In genomic region chr6:158768396-158768795, GRCh38 we compare ENCODE assay signal across 21 cellular contexts. TPM values are rescaled to one million over a fixed set of nuclear protein-coding genes. Genes with fewer than 3 reads are reported as not detected.
DNase-seq lines count a peak whose midpoint lies in the region; ATAC-seq and TF ChIP-seq lines count a peak whose summit lies in the region.
"Had no signal": no experiment of that assay in that cellular context is flagged by ENCODE, and none has a peak within 500 bp of the region (broad histone marks: within the 10 kb centered on the region; RNA-seq: fewer than 3 reads in every experiment).

No MANE protein-coding gene starts in this region.

- H3K27me3 ChIP-seq in mammary epithelial cell (ENCODE audit: insufficient read depth, low read length), result no peaks in the 10 kb centered on the region
- no peaks in the 10 kb centered on the region for H3K27me3 ChIP-seq in smooth muscle cell (ENCODE audit: low read depth)
- H3K27me3 ChIP-seq: testis had no signal

- no peak for TF ChIP-seq CTCF in MCF 10A (IDR thresholded peaks at IDR 0.05; ENCODE audit: unreplicated experiment)
- no peak for TF ChIP-seq CTCF in mammary epithelial cell (conservative IDR thresholded peaks at IDR 0.05 in 1 of 2, IDR thresholded peaks at IDR 0.05 in 1 of 2; ENCODE audit: extremely low read depth in 1 of 2, insufficient read depth in 1 of 2, low read depth in 1 of 2, low read length in 2 of 2)
- no peak for TF ChIP-seq CTCF in activated CD8-positive, alpha-beta T cell treated with anti-CD3 and anti-CD28 coated beads for 36 hours (IDR thresholded peaks at IDR 0.05)
- TF ChIP-seq CTCF in endothelial cell (IDR thresholded peaks at IDR 0.05; ENCODE audit: unreplicated experiment), result no peak
- TF ChIP-seq CTCF in smooth muscle cell (IDR thresholded peaks at IDR 0.05; ENCODE audit: borderline replicate concordance, insufficient read depth, poor library complexity, severe bottlenecking), result no peak

- no peaks in the 10 kb centered on the region for H3K9me3 ChIP-seq in mammary epithelial cell (replicated peaks; ENCODE audit: insufficient read depth, low read length)
- H3K9me3 ChIP-seq in smooth muscle cell (replicated peaks; ENCODE audit: low read depth), result no peaks in the 10 kb centered on the region
- H3K9me3 ChIP-seq: testis had no signal

- H2AFZ ChIP-seq in mammary epithelial cell (ENCODE audit: low read depth, low read length), result no peak overlapping the region
- no peak overlapping the region for H2AFZ ChIP-seq in smooth muscle cell (ENCODE audit: low read depth)

- POLR2A ChIA-PET in MCF 10A (lab: Yijun Ruan, JAX), result interaction anchor here (1.5 to 1.8 kb wide), 2 partner anchors 49 to 62 kb away, joined by 4 to 5 read pairs; no protein-coding TSS in a partner anchor
- POLR2A ChIA-PET in activated CD8-positive, alpha-beta T cell treated with anti-CD3 and anti-CD28 coated beads for 36 hours (lab: Charles Lee), result interaction anchor here (1.7 to 3.6 kb wide), 2 partner anchors 11 to 21 kb away, joined by 7 to 10 read pairs; no protein-coding TSS in a partner anchor

- H3K4me3 Mint-ChIP-seq in MCF 10A (ENCODE audit: unreplicated experiment), result no peak overlapping the region
- no peak overlapping the region for H3K4me3 Mint-ChIP-seq in activated CD8-positive, alpha-beta T cell treated with anti-CD3 and anti-CD28 coated beads for 36 hours
- H3K4me3 Mint-ChIP-seq in endothelial cell (ENCODE audit: unreplicated experiment), result peak overlapping the region; percentile 13
- H3K4me3 Mint-ChIP-seq in stimulated activated effector memory CD8-positive, alpha-beta T cell treated with anti-CD3 and anti-CD28 coated beads, Interleukin-12 subunit alpha, Interleukin-12 subunit beta, amount 100 ng/mL, for 72 hours, result no peak overlapping the region
- H3K4me3 Mint-ChIP-seq: neural crest cell had no signal

- no peak overlapping the region for H3K4me2 ChIP-seq in mammary epithelial cell (ENCODE audit: insufficient read depth, low read depth, low read length)
- H3K4me2 ChIP-seq in smooth muscle cell, result no peak overlapping the region

- no peak overlapping the region for H3K27ac ChIP-seq in mammary epithelial cell (ENCODE audit: insufficient read depth, low read depth, low read length)
- H3K27ac ChIP-seq in smooth muscle cell (ENCODE audit: low read depth), result no peak overlapping the region
- H3K27ac ChIP-seq: testis, WERI-Rb-1 had no signal

- H3K4me3 ChIP-seq in mammary epithelial cell (replicated peaks in 1 of 3; ENCODE audit: insufficient read depth in 1 of 3, low read depth in 2 of 3, low read length in 3 of 3) (no peak overlapping the region), smooth muscle cell (no peak overlapping the region)
- H3K4me3 ChIP-seq: lung, testis had no signal

- ATAC-seq in activated CD8-positive, alpha-beta T cell treated with anti-CD3 and anti-CD28 coated beads for 36 hours, result no peak
- ATAC-seq in stimulated activated effector memory CD8-positive, alpha-beta T cell treated with anti-CD3 and anti-CD28 coated beads, Interleukin-12 subunit alpha, Interleukin-12 subunit beta, amount 100 ng/mL, for 72 hours, result no peak

- H3K9ac ChIP-seq in mammary epithelial cell (ENCODE audit: insufficient read depth, low read length) (no peak overlapping the region), smooth muscle cell (ENCODE audit: low read depth) (no peak overlapping the region)

- H3K4me1 ChIP-seq in mammary epithelial cell (ENCODE audit: insufficient read depth, low read length) (peaks cover 5% of the 10 kb centered on the region), smooth muscle cell (ENCODE audit: low read depth) (no peaks in the 10 kb centered on the region)

- H4K20me1 ChIP-seq in mammary epithelial cell (ENCODE audit: insufficient read depth, low read length), result no peaks in the 10 kb centered on the region
- H4K20me1 ChIP-seq in smooth muscle cell (ENCODE audit: low read depth), result peaks cover 7% of the 10 kb centered on the region

- H3K9me3 Mint-ChIP-seq in MCF 10A (ENCODE audit: unreplicated experiment) (no peaks in the 10 kb centered on the region), endothelial cell (ENCODE audit: unreplicated experiment) (no peaks in the 10 kb centered on the region)
- no peaks in the 10 kb centered on the region for H3K9me3 Mint-ChIP-seq in activated CD8-positive, alpha-beta T cell treated with anti-CD3 and anti-CD28 coated beads for 36 hours
- H3K9me3 Mint-ChIP-seq in stimulated activated effector memory CD8-positive, alpha-beta T cell treated with anti-CD3 and anti-CD28 coated beads, Interleukin-12 subunit alpha, Interleukin-12 subunit beta, amount 100 ng/mL, for 72 hours, result no peaks in the 10 kb centered on the region
- H3K9me3 Mint-ChIP-seq: neural crest cell had no signal

- intact Hi-C loops in MCF 10A (cut with micrococcal nuclease) (no loop called here), mammary epithelial cell (cut with micrococcal nuclease) (no loop called here)
- intact Hi-C loops in activated CD8-positive, alpha-beta T cell treated with anti-CD3 and anti-CD28 coated beads for 36 hours (cut with micrococcal nuclease), result no loop called here

- H3K36me3 ChIP-seq in mammary epithelial cell (ENCODE audit: insufficient read depth, low read length), result peaks cover 58% of the 10 kb centered on the region
- no peaks in the 10 kb centered on the region for H3K36me3 ChIP-seq in smooth muscle cell (ENCODE audit: low read depth)

- H3F3A ChIP-seq in smooth muscle cell (ENCODE audit: low read depth), result no peaks in the 10 kb centered on the region

- H3K79me2 ChIP-seq in mammary epithelial cell (ENCODE audit: insufficient read depth, low read length) (peaks cover 34% of the 10 kb centered on the region), smooth muscle cell (ENCODE audit: low read depth) (no peaks in the 10 kb centered on the region)

- in situ Hi-C loops in mammary epithelial cell (cut with MboI; ENCODE audit: low sequenced_read_pairs in 2 of 2), result no loop called here

- CTCF ChIA-PET in MCF 10A (lab: Yijun Ruan, JAX), result interaction anchor here (1.0 to 1.5 kb wide), 4 partner anchors 20 to 204 kb away, joined by 3 to 4 read pairs (median 4); no protein-coding TSS in a partner anchor
- CTCF ChIA-PET in mammary epithelial cell (lab: Charles Lee; ENCODE audit: low non-redundant PET), result no interaction called here
- CTCF ChIA-PET in activated CD8-positive, alpha-beta T cell treated with anti-CD3 and anti-CD28 coated beads for 36 hours (lab: Charles Lee), result interaction anchor here (0.9 to 1.6 kb wide), 2 partner anchors 25 to 64 kb away, joined by 3 to 5 read pairs; no protein-coding TSS in a partner anchor

- BruUV-seq in MCF 10A (replicated peaks; lab: Mats Ljungman, UMichigan), result no TSS peak
- BruUV-seq in mammary epithelial cell (replicated peaks; lab: Mats Ljungman, UMichigan), result no TSS peak

- no peak for DNase-seq in MCF 10A (ENCODE audit: unreplicated experiment)
- no peak for DNase-seq in mammary epithelial cell
- DNase-seq in activated CD8-positive, alpha-beta T cell treated with anti-CD3 and anti-CD28 coated beads for 36 hours, result no peak
- DNase-seq in endothelial cell (ENCODE audit: low spot score), result no peak
- no peak for DNase-seq in stimulated activated effector memory CD8-positive, alpha-beta T cell treated with anti-CD3 and anti-CD28 coated beads, Interleukin-12 subunit alpha, Interleukin-12 subunit beta, amount 100 ng/mL, for 72 hours (ENCODE audit: low spot score in 2 of 2)
- DNase-seq in NCI-H748 (lab: John Stamatoyannopoulos, UW; ENCODE audit: unreplicated experiment), result no peak
- no peak for DNase-seq in NCI-H2029 treated with DMSO at 0.1 percent for 48 hours (lab: John Stamatoyannopoulos, UW)
- DNase-seq in smooth muscle cell (lab: John Stamatoyannopoulos, UW; ENCODE audit: unreplicated experiment), result no peak
- DNase-seq: activated CD8-positive, alpha-beta memory T cell treated with anti-CD3 and anti-CD28 coated beads, Interleukin-2, amount 50 U/mL, for 48 hours; amniotic stem cell; cortex of kidney; GF-D8; NCI-H146; NCI-H345; NK-92 treated with Interleukin-12 subunit alpha and Interleukin-12 subunit beta, amount 100 ng/mL, for 24 hours; retina; T-helper 1 cell; testis; WERI-Rb-1 had no signal

- H3K36me3 Mint-ChIP-seq in MCF 10A (ENCODE audit: insufficient read depth, unreplicated experiment), result peaks cover 97% of the 10 kb centered on the region
- H3K36me3 Mint-ChIP-seq in activated CD8-positive, alpha-beta T cell treated with anti-CD3 and anti-CD28 coated beads for 36 hours (ENCODE audit: low read depth), result peaks cover 82% of the 10 kb centered on the region
- peaks cover 66% of the 10 kb centered on the region for H3K36me3 Mint-ChIP-seq in endothelial cell (ENCODE audit: low read depth, unreplicated experiment)
- H3K36me3 Mint-ChIP-seq in stimulated activated effector memory CD8-positive, alpha-beta T cell treated with anti-CD3 and anti-CD28 coated beads, Interleukin-12 subunit alpha, Interleukin-12 subunit beta, amount 100 ng/mL, for 72 hours, result peaks cover 100% of the 10 kb centered on the region

- 99% methylated on average over 10 of the region's 10 CpGs for WGBS in mammary epithelial cell (ENCODE audit: low coverage, missing lambda C conversion rate)
- 94% methylated on average over 10 of the region's 10 CpGs for WGBS in smooth muscle cell (ENCODE audit: low lambda C conversion rate)

- H3K4me1 Mint-ChIP-seq in MCF 10A (ENCODE audit: insufficient read depth, unreplicated experiment) (peaks cover 8% of the 10 kb centered on the region), endothelial cell (ENCODE audit: unreplicated experiment) (peaks cover 4% of the 10 kb centered on the region)
- peaks cover 39% of the 10 kb centered on the region for H3K4me1 Mint-ChIP-seq in activated CD8-positive, alpha-beta T cell treated with anti-CD3 and anti-CD28 coated beads for 36 hours (ENCODE audit: low read depth)
- peaks cover 46% of the 10 kb centered on the region for H3K4me1 Mint-ChIP-seq in stimulated activated effector memory CD8-positive, alpha-beta T cell treated with anti-CD3 and anti-CD28 coated beads, Interleukin-12 subunit alpha, Interleukin-12 subunit beta, amount 100 ng/mL, for 72 hours

- dilution Hi-C loops in mammary epithelial cell (cut with HindIII; ENCODE audit: low sequenced_read_pairs), result no loop called here

- H3K27me3 Mint-ChIP-seq in MCF 10A (ENCODE audit: insufficient read depth, unreplicated experiment), result no peaks in the 10 kb centered on the region
- no peaks in the 10 kb centered on the region for H3K27me3 Mint-ChIP-seq in activated CD8-positive, alpha-beta T cell treated with anti-CD3 and anti-CD28 coated beads for 36 hours
- H3K27me3 Mint-ChIP-seq in endothelial cell (ENCODE audit: unreplicated experiment), result peaks cover 12% of the 10 kb centered on the region

- H3K27ac Mint-ChIP-seq in MCF 10A (ENCODE audit: low read depth, unreplicated experiment) (peak overlapping the region; percentile 73), endothelial cell (ENCODE audit: unreplicated experiment) (peak overlapping the region; percentile 27)
- H3K27ac Mint-ChIP-seq in activated CD8-positive, alpha-beta T cell treated with anti-CD3 and anti-CD28 coated beads for 36 hours, result peak overlapping the region; percentile 75
- peak overlapping the region; percentile 94 for H3K27ac Mint-ChIP-seq in stimulated activated effector memory CD8-positive, alpha-beta T cell treated with anti-CD3 and anti-CD28 coated beads, Interleukin-12 subunit alpha, Interleukin-12 subunit beta, amount 100 ng/mL, for 72 hours

RNA-seq across cellular contexts. Expression of gene EZR, which starts 50.8 kb away (rescaled TPM):
- 243 and 296 TPM in 2 replicates for total RNA-seq in MCF 10A (2022)
- 100 to 1,000 TPM; 164 to 240 TPM for total RNA-seq in mammary epithelial cell
- polyA plus RNA-seq in mammary epithelial cell, result 171 TPM
- 213 TPM for polyA minus RNA-seq in mammary epithelial cell
- total RNA-seq in activated CD8-positive, alpha-beta T cell treated with anti-CD3 and anti-CD28 coated beads for 36 hours, result 100 to 1,000 TPM; 199 to 206 TPM
- 125 TPM for total RNA-seq in endothelial cell (ENCODE audit: unreplicated experiment)
- 98.4 and 113 TPM in 2 replicates for total RNA-seq in smooth muscle cell
- polyA plus RNA-seq in smooth muscle cell, result 55.0 and 190 TPM in 2 replicates

Comparison
In these comparisons a context has a peak if more than half of its experiments do, and no peak if none do; other contexts are left out.
1. H3K27ac Mint-ChIP-seq: peak in every context shown above with its lines; median percentile 94 in stimulated activated effector memory CD8-positive, alpha-beta T cell treated with anti-CD3 and anti-CD28 coated beads, Interleukin-12 subunit alpha, Interleukin-12 subunit beta, amount 100 ng/mL, for 72 hours; 75 in activated CD8-positive, alpha-beta T cell treated with anti-CD3 and anti-CD28 coated beads for 36 hours; 73 in MCF 10A; 27 in endothelial cell.